8 cellular contexts compared by ENCODE assay signal in genomic region chr19:47112664-47113445, GRCh38. TPM values are rescaled to one million over a fixed set of nuclear protein-coding genes. Genes with fewer than 3 reads are reported as not detected.
DNase-seq lines count a peak whose midpoint lies in the region; ATAC-seq and TF ChIP-seq lines count a peak whose summit lies in the region.

No MANE protein-coding gene starts in this region.

- H3K27ac ChIP-seq in gastroesophageal sphincter (peak overlapping the region; percentile 99 to 100 (median 100)), neutrophil (peak overlapping the region; percentile 100), substantia nigra (ENCODE audit: low read depth, low read length, poor library complexity, severe bottlenecking) (peak overlapping the region; percentile 100)

- TF ChIP-seq POLR2A in NB4 (IDR thresholded peaks at IDR 0.05; ENCODE audit: extremely low read depth, insufficient read length) (no peak), gastroesophageal sphincter (IDR thresholded peaks at IDR 0.05) (peak; percentile 40 to 74)

- peak overlapping the region; percentile 81 for H3K4me3 ChIP-seq in GM06990 (replicated peaks; ENCODE audit: low read depth, low read length)
- peak overlapping the region; percentile 77 for H3K4me3 ChIP-seq in NB4 (ENCODE audit: low read depth, low read length)
- H3K4me3 ChIP-seq in gastroesophageal sphincter = peak overlapping the region; percentile 94 to 96
- peak overlapping the region; percentile 96 to 99 for H3K4me3 ChIP-seq in neutrophil (ENCODE audit: low read depth in 1 of 2, low read length in 1 of 2)

- TF ChIP-seq CTCF in GM06990 (IDR thresholded peaks at IDR 0.05; ENCODE audit: insufficient read depth, low read length, poor library complexity, severe bottlenecking) (no peak), NB4 (IDR thresholded peaks at IDR 0.05; ENCODE audit: low read depth, low read length) (no peak), gastroesophageal sphincter (IDR thresholded peaks at IDR 0.05) (peak in 1 of 4 experiments; percentile 16), neutrophil (IDR thresholded peaks at IDR 0.05) (peak; percentile 37)

- TF ChIP-seq EP300 in gastroesophageal sphincter (IDR thresholded peaks at IDR 0.05) = no peak

- H3K4me1 ChIP-seq in gastroesophageal sphincter (peaks cover 3 to 40% (median 10%) of the 10 kb centered on the region in 3 donors), neutrophil (ENCODE audit: control insufficient read depth in 1 of 2, insufficient read depth in 1 of 2, low read depth in 1 of 2, low read length in 1 of 2) (peaks cover 30 to 35% of the 10 kb centered on the region in 2 experiments)

- H3K9me3 ChIP-seq in gastroesophageal sphincter = no peaks in the 10 kb centered on the region
- H3K9me3 ChIP-seq in neutrophil = no peaks in the 10 kb centered on the region

- H3K36me3 ChIP-seq in GM06990 (ENCODE audit: control insufficient read depth, insufficient read depth, low read length) = no peaks in the 10 kb centered on the region; the same call in 1 of the 2 replicates
- no peaks in the 10 kb centered on the region for H3K36me3 ChIP-seq in gastroesophageal sphincter
- no peaks in the 10 kb centered on the region for H3K36me3 ChIP-seq in neutrophil

- ATAC-seq in HG02571 (IDR thresholded peaks at IDR 0.05; ENCODE audit: unreplicated experiment) = peak; percentile 72
- ATAC-seq in gastroesophageal sphincter = peak; percentile 92

- H3K27me3 ChIP-seq in GM06990 (replicated peaks; ENCODE audit: control insufficient read depth, insufficient read depth, low read length) = no peaks in the 10 kb centered on the region
- no peaks in the 10 kb centered on the region for H3K27me3 ChIP-seq in gastroesophageal sphincter
- H3K27me3 ChIP-seq in neutrophil = no peaks in the 10 kb centered on the region

- WGBS in gastroesophageal sphincter (ENCODE audit: low coverage in 1 of 2), 2 donors = 0 to 1% methylated on average over 9 to 35 of the region's 64 CpGs

- DNase-seq in GM06990 (ENCODE audit: extremely low read depth, insufficient read length) (peak; percentile 99), NB4 (ENCODE audit: low read depth) (peak; percentile 100), SK-N-DZ (ENCODE audit: low spot score) (peak; percentile 97), substantia nigra (lab: John Stamatoyannopoulos, UW) (peak; percentile 86 to 99 (median 97))
- DNase-seq in activated naive CD4-positive, alpha-beta T cell treated with anti-CD3 and anti-CD28 coated beads, Interleukin-2, amount 50 U/mL, for 16 hours = peak; percentile 100

RNA-seq across cellular contexts. Expression of gene ZC3H4, which starts 0.7 kb away (rescaled TPM):
- 6.1 and 9.0 TPM in 2 replicates for polyA plus RNA-seq in SK-N-DZ (2014; cell fraction: cytosol; rRNA removed)
- 6.8 and 11.8 TPM in 2 replicates for polyA plus RNA-seq in SK-N-DZ (2014; cell fraction: nucleus; rRNA removed)
- 10 to 100 TPM; 22.5 to 28.7 (median 24.9) TPM for total RNA-seq in gastroesophageal sphincter

RNA-seq across cellular contexts. Expression of gene SAE1, which starts 17.8 kb away (rescaled TPM):
- polyA plus RNA-seq in SK-N-DZ (2014; cell fraction: cytosol; rRNA removed) = 168 and 204 TPM in 2 replicates
- polyA plus RNA-seq in SK-N-DZ (2014; cell fraction: nucleus; rRNA removed) = 60.9 and 65.5 TPM in 2 replicates
- 100 to 1,000 TPM; 134 to 157 (median 153) TPM for total RNA-seq in gastroesophageal sphincter

Comparison
In these comparisons a context has a peak if more than half of its experiments do, and no peak if none do; other contexts are left out.
1. Peak in every context shown above with its lines: DNase-seq, ATAC-seq, H3K4me3 ChIP-seq and H3K27ac ChIP-seq.